ENCODE assay signal across 10 cellular contexts in the genomic region with DNA sequence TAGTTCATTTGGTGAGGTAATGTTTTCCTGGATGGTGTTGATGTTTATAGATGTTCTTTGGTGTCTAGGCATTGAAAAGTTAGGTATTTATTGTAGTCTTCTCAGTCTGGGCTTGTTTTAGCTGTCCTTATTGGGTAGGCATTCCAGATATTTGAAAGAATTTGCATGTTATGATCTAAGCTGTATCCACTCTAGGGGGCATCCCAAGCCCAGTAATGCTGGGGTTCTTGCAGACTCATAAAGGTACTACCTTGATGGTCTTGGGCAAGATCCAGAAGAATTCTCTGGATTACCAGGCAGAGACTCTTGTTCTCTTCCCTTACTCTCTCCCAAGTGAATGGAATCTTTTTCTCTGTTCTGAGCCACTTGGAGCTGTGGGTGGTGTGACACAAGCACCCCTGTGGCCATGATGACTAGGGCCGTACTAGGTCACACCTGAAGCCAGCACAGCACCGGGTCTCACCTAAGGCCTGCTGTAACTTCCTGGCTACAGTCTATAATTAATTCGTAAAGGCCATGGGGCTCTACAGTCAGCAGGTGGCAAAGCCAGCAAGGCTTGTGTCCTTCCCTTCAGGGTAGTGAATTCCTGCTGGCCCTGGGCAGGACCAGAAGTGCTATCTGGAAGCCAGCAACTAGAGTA.
DNase-seq lines count a peak whose midpoint lies in the region; ATAC-seq, FAIRE-seq and TF ChIP-seq lines count a peak whose summit lies in the region.
"Had no signal": no experiment of that assay in that cellular context is flagged by ENCODE, and none has a peak within 500 bp of the region (broad histone marks: within the 10 kb centered on the region; RNA-seq: fewer than 3 reads in every experiment).

No MANE protein-coding gene starts in this region.

- H3K4me3 ChIP-seq in IMR-90 (ENCODE audit: insufficient read depth, low read depth, low read length) (no peak overlapping the region), astrocyte (ENCODE audit: insufficient read depth, low read depth, low read length) (no peak overlapping the region), mesenchymal stem cell (ENCODE audit: insufficient read depth in 1 of 2, low read depth in 1 of 2, low read length in 2 of 2) (no peak overlapping the region)

- no peak overlapping the region for H4K8ac ChIP-seq in IMR-90 (ENCODE audit: low read depth in 2 of 2, low read length in 2 of 2)
- H4K8ac ChIP-seq in mesenchymal stem cell (ENCODE audit: low read length): no peak overlapping the region

- CTCF ChIA-PET in IMR-90 (lab: Yijun Ruan, JAX): interaction anchor here (0.8 kb wide), 3 partner anchors 13 to 232 kb away, joined by 3 to 4 read pairs (median 3); no protein-coding TSS in a partner anchor

- no peak overlapping the region for H3K4ac ChIP-seq in IMR-90 (ENCODE audit: low read depth, low read length)
- no peak overlapping the region for H3K4ac ChIP-seq in mesenchymal stem cell (ENCODE audit: low read depth in 1 of 2, low read length in 2 of 2)

- H4K5ac ChIP-seq in IMR-90 (ENCODE audit: low read depth, low read length): no peak overlapping the region

- H3K23ac ChIP-seq in IMR-90 (ENCODE audit: low read depth, low read length): no peak overlapping the region
- H3K23ac ChIP-seq in mesenchymal stem cell (ENCODE audit: low read length in 2 of 2): no peak overlapping the region

- TF ChIP-seq RAD21 in IMR-90 (IDR thresholded peaks at IDR 0.05; ENCODE audit: low read length): peak; percentile 78

- no TSS peak for BruUV-seq in IMR-90 (replicated peaks; lab: Mats Ljungman, UMichigan)

- dilution Hi-C loops in IMR-90 (cut with HindIII; ENCODE audit: low sequenced_read_pairs, unreplicated experiment): no loop called here

- H4K91ac ChIP-seq in IMR-90 (ENCODE audit: insufficient read depth, low read depth, low read length) (no peak overlapping the region), mesenchymal stem cell (ENCODE audit: low read length) (no peak overlapping the region)

- H3K4me1 ChIP-seq in IMR-90 (ENCODE audit: control insufficient read depth, insufficient read depth, low read length) (no peaks in the 10 kb centered on the region), astrocyte (ENCODE audit: insufficient read depth, low read length) (no peaks in the 10 kb centered on the region), mesenchymal stem cell (ENCODE audit: control insufficient read depth, insufficient read depth, low read depth, low read length) (no peaks in the 10 kb centered on the region)

- H3K4me3 Mint-ChIP-seq in astrocyte (ENCODE audit: unreplicated experiment): no peak overlapping the region
- H3K4me3 Mint-ChIP-seq in naive thymus-derived CD8-positive, alpha-beta T cell: no peak overlapping the region
- H3K4me3 Mint-ChIP-seq: activated naive CD4-positive, alpha-beta T cell treated with anti-CD3 and anti-CD28 coated beads, Interleukin-2, amount 50 U/mL, for 24 hours had no signal

- H3K27ac Mint-ChIP-seq in astrocyte (ENCODE audit: unreplicated experiment): no peak overlapping the region
- H3K27ac Mint-ChIP-seq in naive thymus-derived CD8-positive, alpha-beta T cell: no peak overlapping the region
- H3K27ac Mint-ChIP-seq: activated naive CD4-positive, alpha-beta T cell treated with anti-CD3 and anti-CD28 coated beads, Interleukin-2, amount 50 U/mL, for 24 hours had no signal

- peak; percentile 2 for DNase-seq in NCI-H1694 treated with DMSO at 0.1 percent for 48 hours (lab: John Stamatoyannopoulos, UW)
- no peak for DNase-seq in NCI-H1694 (lab: John Stamatoyannopoulos, UW)
- peak; percentile 66 for DNase-seq in IMR-90
- DNase-seq in astrocyte (ENCODE audit: low read depth): peak; percentile 24
- DNase-seq in mesenchymal stem cell: peak; percentile 19
- no peak for DNase-seq in naive thymus-derived CD8-positive, alpha-beta T cell
- DNase-seq in DMS79 treated with DMSO at 0.1 percent for 48 hours (lab: John Stamatoyannopoulos, UW): no peak

- no peaks in the 10 kb centered on the region for H3K27me3 Mint-ChIP-seq in astrocyte (ENCODE audit: low read depth, unreplicated experiment)
- peaks cover 5 to 19% (median 7%) of the 10 kb centered on the region in 5 donors for H3K27me3 Mint-ChIP-seq in naive thymus-derived CD8-positive, alpha-beta T cell

- no peak overlapping the region for H2AFZ ChIP-seq in IMR-90 (replicated peaks; ENCODE audit: low read length, poor library complexity)
- no peak overlapping the region for H2AFZ ChIP-seq in astrocyte (ENCODE audit: low read depth, low read length)
- no peak overlapping the region for H2AFZ ChIP-seq in mesenchymal stem cell (ENCODE audit: low read depth, low read length)

- intact Hi-C loops in IMR-90 (cut with micrococcal nuclease): loop anchor here (1.0 kb wide), 3 partner anchors 231 to 728 kb away; no protein-coding TSS in a partner anchor

- no peaks in the 10 kb centered on the region for H3K9me1 ChIP-seq in IMR-90 (ENCODE audit: insufficient read depth, low read length)

- FAIRE-seq in astrocyte (lab: Jason Lieb, UNC): no peak
- FAIRE-seq: urothelium cell line had no signal

- no peak overlapping the region for H2BK5ac ChIP-seq in IMR-90 (ENCODE audit: low read depth, low read length, poor library complexity, severe bottlenecking)
- H2BK5ac ChIP-seq in mesenchymal stem cell (ENCODE audit: low read depth, low read length, poor library complexity, severe bottlenecking): no peak overlapping the region

- H3K27ac ChIP-seq in IMR-90 (ENCODE audit: insufficient read depth, low read length) (no peak overlapping the region), astrocyte (ENCODE audit: low read depth, low read length) (no peak overlapping the region), mesenchymal stem cell (ENCODE audit: low read length, poor library complexity, severe bottlenecking) (no peak overlapping the region)

- H2AK9ac ChIP-seq in IMR-90 (replicated peaks; ENCODE audit: low read depth, low read length, poor library complexity): no peak overlapping the region

- H2AK5ac ChIP-seq in IMR-90 (ENCODE audit: low read depth, low read length) (no peak overlapping the region), mesenchymal stem cell (ENCODE audit: low read length, severe bottlenecking) (no peak overlapping the region)

- H3K36me3 ChIP-seq in IMR-90 (ENCODE audit: control insufficient read depth, insufficient read depth, low read length): no peaks in the 10 kb centered on the region
- H3K36me3 ChIP-seq in astrocyte (ENCODE audit: insufficient read depth, low read length): no peaks in the 10 kb centered on the region
- H3K36me3 ChIP-seq in mesenchymal stem cell (ENCODE audit: control insufficient read depth in 1 of 2, insufficient read depth in 2 of 2, low read depth in 1 of 2, low read length in 2 of 2): no peaks in the 10 kb centered on the region

- H3K9me3 Mint-ChIP-seq in astrocyte (ENCODE audit: unreplicated experiment): no peaks in the 10 kb centered on the region
- peaks cover 0 to 1% (median 0%) of the 10 kb centered on the region in 9 donors for H3K9me3 Mint-ChIP-seq in naive thymus-derived CD8-positive, alpha-beta T cell
- H3K9me3 Mint-ChIP-seq: activated naive CD4-positive, alpha-beta T cell treated with anti-CD3 and anti-CD28 coated beads, Interleukin-2, amount 50 U/mL, for 24 hours had no signal

- H3K27me3 ChIP-seq in IMR-90 (ENCODE audit: control insufficient read depth, insufficient read depth, low read length) (no peaks in the 10 kb centered on the region; the same call in 1 of the 2 replicates), astrocyte (ENCODE audit: insufficient read depth, low read length) (no peaks in the 10 kb centered on the region), mesenchymal stem cell (ENCODE audit: control insufficient read depth in 1 of 2, insufficient read depth in 1 of 2, low read length in 2 of 2) (peaks cover 0 to 7% of the 10 kb centered on the region in 2 experiments)

- no peaks in the 10 kb centered on the region for H3K79me2 ChIP-seq in astrocyte (ENCODE audit: insufficient read depth, low read length)

- H3K14ac ChIP-seq in IMR-90 (replicated peaks; ENCODE audit: low read depth, low read length): no peak overlapping the region
- H3K14ac ChIP-seq in mesenchymal stem cell (ENCODE audit: low read length in 2 of 2): no peak overlapping the region

- ATAC-seq in IMR-90 (ENCODE audit: low read depth) (peak; percentile 81), esophagus mucosa (no peak)
- ATAC-seq in naive thymus-derived CD8-positive, alpha-beta T cell: no peak

- H3K4me1 Mint-ChIP-seq in astrocyte (ENCODE audit: low read depth, unreplicated experiment): no peaks in the 10 kb centered on the region
- peaks cover 0 to 1% (median 0%) of the 10 kb centered on the region in 4 donors for H3K4me1 Mint-ChIP-seq in naive thymus-derived CD8-positive, alpha-beta T cell
- H3K4me1 Mint-ChIP-seq: activated naive CD4-positive, alpha-beta T cell treated with anti-CD3 and anti-CD28 coated beads, Interleukin-2, amount 50 U/mL, for 24 hours had no signal

- H3K9me3 ChIP-seq in IMR-90 (ENCODE audit: control insufficient read depth, insufficient read depth, low read length) (no peaks in the 10 kb centered on the region), astrocyte (ENCODE audit: insufficient read depth, low read depth, low read length) (no peaks in the 10 kb centered on the region), mesenchymal stem cell (ENCODE audit: control insufficient read depth, low read length) (no peaks in the 10 kb centered on the region)

- H3K79me1 ChIP-seq in IMR-90 (ENCODE audit: low read depth in 1 of 2, low read length in 2 of 2) (no peaks in the 10 kb centered on the region), mesenchymal stem cell (replicated peaks; ENCODE audit: low read length, poor library complexity, severe bottlenecking) (no peaks in the 10 kb centered on the region)

- no peak overlapping the region for H2BK12ac ChIP-seq in mesenchymal stem cell (ENCODE audit: low read length in 2 of 2)

- TF ChIP-seq POLR2A in IMR-90 (IDR thresholded peaks at IDR 0.05; ENCODE audit: low read depth, low read length): no peak

- WGBS in IMR-90 (ENCODE audit: extremely low coverage in 2 of 2, insufficient read length in 1 of 2), 2 experiments: 100% methylated on average over 2 of the region's 3 CpGs; no CpG with 5 or more reads in 1 of the 2 experiments
- WGBS in mesenchymal stem cell: 91% methylated on average over 3 of the region's 3 CpGs

- H2BK15ac ChIP-seq in IMR-90 (ENCODE audit: low read depth, low read length) (no peak overlapping the region), mesenchymal stem cell (ENCODE audit: low read depth, poor library complexity, severe bottlenecking) (no peak overlapping the region)

- in situ Hi-C loops in IMR-90 (cut with MboI; ENCODE audit: low sequenced_read_pairs): loop anchor here (10.0 kb wide), 1 partner anchor 227 kb away; no protein-coding TSS in a partner anchor

- H3K9ac ChIP-seq in IMR-90 (ENCODE audit: low read depth, low read length) (no peak overlapping the region), astrocyte (ENCODE audit: low read length) (no peak overlapping the region), mesenchymal stem cell (ENCODE audit: low read length) (no peak overlapping the region)

- no peaks in the 10 kb centered on the region for H3K36me3 Mint-ChIP-seq in astrocyte (ENCODE audit: low read depth, unreplicated experiment)
- no peaks in the 10 kb centered on the region for H3K36me3 Mint-ChIP-seq in naive thymus-derived CD8-positive, alpha-beta T cell

- peak; percentile 59 for TF ChIP-seq CTCF in IMR-90 (conservative IDR thresholded peaks at IDR 0.05; ENCODE audit: low read depth, low read length)
- TF ChIP-seq CTCF in astrocyte (IDR thresholded peaks at IDR 0.05; ENCODE audit: insufficient read depth, low read depth, low read length): peak; percentile 13

- H3K18ac ChIP-seq in IMR-90 (ENCODE audit: low read depth, low read length): no peak overlapping the region
- no peak overlapping the region for H3K18ac ChIP-seq in mesenchymal stem cell (ENCODE audit: low read depth in 1 of 2, low read length in 2 of 2)

- H3K4me2 ChIP-seq in IMR-90 (ENCODE audit: low read depth, low read length) (no peak overlapping the region), astrocyte (ENCODE audit: low read length) (no peak overlapping the region), mesenchymal stem cell (ENCODE audit: low read length, poor library complexity, severe bottlenecking) (no peak overlapping the region)

- no peak overlapping the region for H2BK120ac ChIP-seq in IMR-90 (ENCODE audit: low read depth, low read length)
- no peak overlapping the region for H2BK120ac ChIP-seq in mesenchymal stem cell (ENCODE audit: low read depth, low read length)

- H3K56ac ChIP-seq in IMR-90 (ENCODE audit: extremely low read depth, insufficient read depth, low read length): no peak overlapping the region

- H4K20me1 ChIP-seq in IMR-90 (ENCODE audit: insufficient read depth, low read length): no peaks in the 10 kb centered on the region
- no peaks in the 10 kb centered on the region for H4K20me1 ChIP-seq in astrocyte (ENCODE audit: insufficient read depth, low read length)

- no peak overlapping the region for H2BK20ac ChIP-seq in IMR-90 (ENCODE audit: low read depth, low read length)

- POLR2A ChIA-PET in IMR-90 (lab: Charles Lee; ENCODE audit: unreplicated experiment): no interaction called here
- POLR2A ChIA-PET in naive thymus-derived CD8-positive, alpha-beta T cell (lab: Charles Lee): no interaction called here

Comparison
In these comparisons a context has a peak if more than half of its experiments do, and no peak if none do; other contexts are left out.
1. DNase-seq: peak in NCI-H1694 treated with DMSO at 0.1 percent for 48 hours (single experiment), IMR-90 (single experiment), astrocyte (single experiment) and mesenchymal stem cell (single experiment); none in NCI-H1694 (single experiment), naive thymus-derived CD8-positive, alpha-beta T cell (0 of 10) and DMS79 treated with DMSO at 0.1 percent for 48 hours (single experiment).